In the genomic region with DNA sequence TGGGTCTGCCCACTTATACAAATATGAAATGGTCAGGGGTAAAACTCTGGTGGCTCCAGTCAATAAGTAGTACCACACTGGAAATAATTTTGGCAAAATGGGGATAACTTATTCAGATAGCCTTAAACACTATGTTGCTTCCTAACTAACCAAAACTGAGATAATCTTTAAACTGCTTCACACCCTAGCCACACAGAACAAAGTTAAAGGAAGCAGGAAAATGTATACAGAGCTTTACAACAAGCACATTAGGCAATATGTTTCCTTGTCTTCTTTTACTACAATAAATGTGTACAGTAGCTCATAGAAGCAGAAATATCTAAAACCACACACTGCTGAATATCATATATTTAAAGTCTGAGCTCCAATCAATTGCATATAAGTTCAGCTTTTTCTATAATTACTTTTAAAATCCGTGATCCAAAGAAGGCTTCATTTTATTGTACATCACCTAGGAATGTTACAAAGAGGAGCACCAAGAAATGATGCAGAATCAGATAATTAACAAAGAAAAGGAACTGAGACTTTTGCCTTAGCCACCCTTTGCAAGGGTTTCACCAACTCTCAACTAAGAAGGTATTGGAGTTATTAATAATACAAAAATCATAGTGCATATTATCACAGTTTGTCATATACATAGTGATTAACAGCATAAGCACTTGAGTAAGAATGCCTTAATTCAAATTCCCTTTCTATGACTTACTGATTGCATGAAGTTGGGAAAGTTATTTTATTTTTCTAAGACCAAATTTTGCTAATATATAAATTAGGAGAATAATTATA, we compare ENCODE assay signal across 17 cellular contexts. TPM values are rescaled to one million over a fixed set of nuclear protein-coding genes. Genes with fewer than 3 reads are reported as not detected.
A peak's percentile ranks its signal among the peaks of the same experiment; 100 is the strongest.
DNase-seq lines count a peak whose midpoint lies in the region; ATAC-seq, FAIRE-seq and TF ChIP-seq lines count a peak whose summit lies in the region.
"Had no signal": no experiment of that assay in that cellular context is flagged by ENCODE, and none has a peak within 500 bp of the region (broad histone marks: within the 10 kb centered on the region; RNA-seq: fewer than 3 reads in every experiment).

No MANE protein-coding gene starts in this region.

- DNase-seq in GM19239 (ENCODE audit: insufficient read length, low spot score), result no peak
- peak; percentile 62 for DNase-seq in bronchial epithelial cell (ENCODE audit: low read depth)
- DNase-seq in DMS53 (lab: John Stamatoyannopoulos, UW), result no peak
- DNase-seq in OCI-M2 (lab: John Stamatoyannopoulos, UW; ENCODE audit: unreplicated experiment), result no peak
- DNase-seq in globus pallidus (ENCODE audit: low spot score), result no peak
- no peak for DNase-seq in lower lobe of right lung
- DNase-seq: 8988T, C1 segment of cervical spinal cord, DMS 273 treated with DMSO at 0.1 percent for 48 hours, NCI-H1048, NCI-H1694, NCI-H748 treated with DMSO at 0.1 percent for 48 hours had no signal

- H3K36me3 ChIP-seq in ACC112 (ENCODE audit: insufficient read depth, low read length), result no peaks in the 10 kb centered on the region
- H3K36me3 ChIP-seq in bronchial epithelial cell (ENCODE audit: control insufficient read depth, insufficient read depth, low read length), result no peaks in the 10 kb centered on the region
- no peaks in the 10 kb centered on the region for H3K36me3 ChIP-seq in lower lobe of right lung

- no peak for TF ChIP-seq CTCF in bronchial epithelial cell (IDR thresholded peaks at IDR 0.05; ENCODE audit: insufficient read depth, low read length, severe bottlenecking)
- no peak for TF ChIP-seq CTCF in lower lobe of right lung (IDR thresholded peaks at IDR 0.05)

- H3K27me3 ChIP-seq in ACC112 (ENCODE audit: insufficient read depth, low read length), result no peaks in the 10 kb centered on the region
- no peaks in the 10 kb centered on the region for H3K27me3 ChIP-seq in bronchial epithelial cell (ENCODE audit: control insufficient read depth, insufficient read depth, low read length)
- H3K27me3 ChIP-seq in lower lobe of right lung (ENCODE audit: low read depth), result no peaks in the 10 kb centered on the region

- FAIRE-seq in GM19239 (lab: Jason Lieb, UNC), result peak; percentile 31
- no peak for FAIRE-seq in bronchial epithelial cell (lab: Jason Lieb, UNC)
- FAIRE-seq: H54, K562 had no signal

- no peaks in the 10 kb centered on the region for H3K9me3 ChIP-seq in lower lobe of right lung

- no peaks in the 10 kb centered on the region for H3K79me2 ChIP-seq in ACC112 (ENCODE audit: control insufficient read depth, insufficient read depth, low read length, unreplicated experiment)

- intact Hi-C loops in lower lobe of right lung (cut with DNase I), result no loop called here

- H3K27ac ChIP-seq in ACC112 (ENCODE audit: low read depth, low read length), result no peak overlapping the region
- H3K27ac ChIP-seq in lower lobe of right lung, result no peak overlapping the region

- peaks cover 10% of the 10 kb centered on the region for H3K4me1 ChIP-seq in ACC112 (ENCODE audit: control insufficient read depth, insufficient read depth, low read length, unreplicated experiment)
- no peaks in the 10 kb centered on the region for H3K4me1 ChIP-seq in lower lobe of right lung

- ATAC-seq in HG03378 (IDR thresholded peaks at IDR 0.05; ENCODE audit: unreplicated experiment), result peak; percentile 45
- ATAC-seq in lower lobe of right lung, result no peak
- ATAC-seq: K562, Right ventricle myocardium inferior had no signal

- peak overlapping the region; percentile 22 for H2AFZ ChIP-seq in ACC112 (ENCODE audit: low read length, unreplicated experiment)

- H3K4me3 ChIP-seq in ACC112 (ENCODE audit: low read depth, low read length) (no peak overlapping the region), bronchial epithelial cell (ENCODE audit: low read depth, low read length) (no peak overlapping the region), lower lobe of right lung (no peak overlapping the region)
- H3K4me3 ChIP-seq: K562 had no signal

RNA-seq across cellular contexts. Expression of gene SSR3, which starts 9.2 kb away (rescaled TPM):
- total RNA-seq in bronchial epithelial cell (168 and 245 TPM in 2 replicates), lower lobe of right lung (158 TPM)
